ENCODE assay signal across 8 cellular contexts in the genomic region with DNA sequence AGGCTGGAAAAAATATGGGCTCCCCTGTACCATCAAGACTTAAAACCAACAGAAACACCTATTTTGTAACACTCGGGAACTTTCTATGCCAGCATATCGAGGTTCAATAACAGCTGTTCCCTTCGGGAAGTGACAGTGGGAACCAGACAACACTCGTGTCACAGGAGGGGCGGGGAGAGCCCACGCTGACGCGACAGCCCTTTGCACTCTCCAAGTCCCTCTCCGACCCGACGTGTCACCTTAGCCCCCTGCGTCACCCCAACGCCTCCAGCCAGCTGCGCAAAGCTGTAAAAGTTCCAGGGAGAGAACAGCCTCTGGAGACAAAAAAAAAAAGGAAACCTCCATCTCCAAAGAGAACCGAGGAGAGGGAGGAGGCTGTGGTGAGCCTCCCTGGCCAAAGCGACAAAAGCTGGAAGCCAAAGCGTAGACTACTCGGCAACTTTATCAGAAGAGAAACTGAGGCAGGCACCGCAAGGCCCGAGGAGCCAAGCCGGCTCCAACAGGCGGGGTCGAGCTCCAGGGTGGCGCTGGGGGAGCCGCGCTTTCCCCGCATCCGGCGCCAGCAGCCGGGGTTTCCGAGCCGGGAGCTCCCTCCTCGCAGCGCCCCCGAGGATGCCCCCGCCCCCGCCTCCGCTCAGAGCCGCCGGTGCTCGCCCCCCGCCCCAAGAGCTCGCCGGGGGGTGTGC. TPM values are rescaled to one million over a fixed set of nuclear protein-coding genes. Genes with fewer than 3 reads are reported as not detected.
DNase-seq lines count a peak whose midpoint lies in the region; ATAC-seq lines count a peak whose summit lies in the region.

No MANE protein-coding gene starts in this region.

- peak overlapping the region; percentile 50 to 99 for H3K14ac ChIP-seq in mesenchymal stem cell (ENCODE audit: low read length in 2 of 2)

- H3K27ac ChIP-seq in HUES48 (ENCODE audit: low read depth, low read length), result peak overlapping the region; percentile 21
- H3K27ac ChIP-seq in mesenchymal stem cell (ENCODE audit: low read length, poor library complexity, severe bottlenecking), result peak overlapping the region; percentile 61

- H2BK12ac ChIP-seq in mesenchymal stem cell (ENCODE audit: low read length in 2 of 2), result peak overlapping the region in 1 of 2 experiments; percentile 29

- H3K23ac ChIP-seq in mesenchymal stem cell (ENCODE audit: low read length in 2 of 2), result peak overlapping the region in 1 of 2 experiments; percentile 55

- H4K8ac ChIP-seq in mesenchymal stem cell (ENCODE audit: low read length), result no peak overlapping the region

- H3K4me1 ChIP-seq in HUES48 (ENCODE audit: control insufficient read depth, insufficient read depth, low read length) (no peaks in the 10 kb centered on the region), mesenchymal stem cell (ENCODE audit: control insufficient read depth, insufficient read depth, low read depth, low read length) (peaks cover 10% of the 10 kb centered on the region)

- peak overlapping the region; percentile 56 for H3K4me2 ChIP-seq in mesenchymal stem cell (ENCODE audit: low read length, poor library complexity, severe bottlenecking)

- H3K27me3 ChIP-seq in HUES48 (ENCODE audit: control insufficient read depth, insufficient read depth, low read length) (peaks cover 18% of the 10 kb centered on the region), mesenchymal stem cell (ENCODE audit: control insufficient read depth in 1 of 2, insufficient read depth in 1 of 2, low read length in 2 of 2) (no peaks in the 10 kb centered on the region)

- H3K18ac ChIP-seq in mesenchymal stem cell (ENCODE audit: low read depth in 1 of 2, low read length in 2 of 2), result peak overlapping the region; percentile 31 to 96

- peaks cover 4% of the 10 kb centered on the region for H3K79me1 ChIP-seq in mesenchymal stem cell (replicated peaks; ENCODE audit: low read length, poor library complexity, severe bottlenecking)

- H3K9me3 ChIP-seq in HUES48 (ENCODE audit: control insufficient read depth, insufficient read depth, low read length) (no peaks in the 10 kb centered on the region), mesenchymal stem cell (ENCODE audit: control insufficient read depth, low read length) (no peaks in the 10 kb centered on the region)

- H2BK120ac ChIP-seq in mesenchymal stem cell (ENCODE audit: low read depth, low read length), result peak overlapping the region; percentile 73

- under 1% methylated on average over 24 of the region's 44 CpGs for WGBS in mesenchymal stem cell

- DNase-seq in AG08395 (ENCODE audit: low spot score), result peak; percentile 38
- peak; percentile 45 for DNase-seq in activated CD4-positive, CD25-positive, alpha-beta regulatory T cell treated with anti-CD3 and anti-CD28 coated beads, Interleukin-2, amount 50 U/mL, for 72 hours
- peak; percentile 29 for DNase-seq in dedifferentiated amniotic fluid mesenchymal stem cell (ENCODE audit: extremely low spot score)
- peak; percentile 72 for DNase-seq in mesenchymal stem cell
- peak; percentile 22 to 44 for DNase-seq in stimulated activated CD8-positive, alpha-beta memory T cell treated with anti-CD3 and anti-CD28 coated beads, Interleukin-15, amount 100 ng/mL, for 48 hours (ENCODE audit: low read depth in 2 of 2)
- no peak for DNase-seq in NCI-H446 treated with DMSO at 0.1 percent for 48 hours (lab: John Stamatoyannopoulos, UW)

- peak overlapping the region; percentile 73 for H3K4me3 ChIP-seq in HUES48 (ENCODE audit: low read depth, low read length)
- H3K4me3 ChIP-seq in mesenchymal stem cell (ENCODE audit: insufficient read depth in 1 of 2, low read depth in 1 of 2, low read length in 2 of 2), result peak overlapping the region; percentile 87 to 88

- peak overlapping the region; percentile 39 for H2BK15ac ChIP-seq in mesenchymal stem cell (ENCODE audit: low read depth, poor library complexity, severe bottlenecking)

- H2BK5ac ChIP-seq in mesenchymal stem cell (ENCODE audit: low read depth, low read length, poor library complexity, severe bottlenecking), result peak overlapping the region; percentile 77

- ATAC-seq in GM19351 (IDR thresholded peaks at IDR 0.05; ENCODE audit: unreplicated experiment), result peak; percentile 21

- H3K36me3 ChIP-seq in HUES48 (ENCODE audit: control insufficient read depth, insufficient read depth, low read length) (no peaks in the 10 kb centered on the region), mesenchymal stem cell (ENCODE audit: control insufficient read depth in 1 of 2, insufficient read depth in 2 of 2, low read depth in 1 of 2, low read length in 2 of 2) (peaks cover 8 to 11% of the 10 kb centered on the region in 2 experiments)

- no peak overlapping the region for H2AFZ ChIP-seq in mesenchymal stem cell (ENCODE audit: low read depth, low read length)

- no peak overlapping the region for H4K91ac ChIP-seq in mesenchymal stem cell (ENCODE audit: low read length)

- peak overlapping the region; percentile 56 for H3K9ac ChIP-seq in HUES48 (ENCODE audit: low read depth, low read length)
- peak overlapping the region; percentile 99 for H3K9ac ChIP-seq in mesenchymal stem cell (ENCODE audit: low read length)

- H2AK5ac ChIP-seq in mesenchymal stem cell (ENCODE audit: low read length, severe bottlenecking), result no peak overlapping the region

- H3K4ac ChIP-seq in mesenchymal stem cell (ENCODE audit: low read depth in 1 of 2, low read length in 2 of 2), result peak overlapping the region; percentile 16 to 91

RNA-seq across cellular contexts. Expression of a gene that starts 0.8 kb away (rescaled TPM):
- polyA plus RNA-seq in mesenchymal stem cell (2013, experiment 1 of 2), result 46.3 TPM
- polyA plus RNA-seq in mesenchymal stem cell (2013, experiment 2 of 2), result 48.0 TPM
